Comparison of ENCODE assay signal across 8 cellular contexts in the genomic region with DNA sequence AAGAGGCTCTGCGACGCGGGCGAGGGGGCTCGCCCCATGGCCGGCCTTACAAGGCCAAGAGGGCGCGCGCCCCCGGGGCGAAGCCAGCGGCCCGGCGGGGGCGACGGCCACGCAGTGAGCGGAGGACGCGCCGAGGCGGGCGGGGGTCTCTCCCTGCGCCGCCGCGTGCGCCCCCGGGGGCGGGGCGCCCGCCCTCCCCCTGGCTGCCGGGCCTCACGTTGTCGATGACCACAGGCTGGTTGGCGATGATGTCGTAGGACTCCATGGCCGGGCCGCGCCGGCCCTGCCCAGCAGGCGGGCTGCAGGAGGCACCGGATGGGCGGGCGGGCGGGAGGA. TPM values are rescaled to one million over a fixed set of nuclear protein-coding genes. Genes with fewer than 3 reads are reported as not detected.
DNase-seq lines count a peak whose midpoint lies in the region; ATAC-seq and TF ChIP-seq lines count a peak whose summit lies in the region.

No MANE protein-coding gene starts in this region.

- no peak for DNase-seq in NT2/D1 (ENCODE audit: low read depth, low spot score)
- no peak for DNase-seq in epithelial cell of esophagus (ENCODE audit: low read depth)
- no peak for DNase-seq in psoas muscle
- DNase-seq in NCI-H187 treated with DMSO at 0.1 percent for 48 hours (lab: John Stamatoyannopoulos, UW): no peak
- no peak for DNase-seq in activated gamma-delta T cell (lab: John Stamatoyannopoulos, UW)
- no peak for DNase-seq in activated CD8-positive, alpha-beta memory T cell treated with anti-CD3 and anti-CD28 coated beads for 24 hours
- no peak for DNase-seq in activated effector memory CD4-positive, alpha-beta T cell treated with Interleukin-2 at 50 U/mL for 16 hours

- intact Hi-C loops in psoas muscle (cut with DNase I): loop anchor here (1.0 to 10.0 kb wide), 3 partner anchors 17 to 69 kb away; partner anchors contain the start of gene COX5B (in 1 of the 2)

- H3K27me3 ChIP-seq in NT2/D1 (ENCODE audit: insufficient read depth, insufficient read length) (no peaks in the 10 kb centered on the region), psoas muscle (ENCODE audit: insufficient read depth in 3 of 3, low read length in 2 of 3) (no peaks in the 10 kb centered on the region)

- 0 to 2% (median 1%) methylated on average over 8 to 46 of the region's 46 CpGs for WGBS in psoas muscle, 3 donors

- H3K36me3 ChIP-seq in NT2/D1 (ENCODE audit: insufficient read depth, insufficient read length, low read length): peaks cover 39% of the 10 kb centered on the region
- peaks cover 2 to 17% of the 10 kb centered on the region in 2 donors for H3K36me3 ChIP-seq in psoas muscle (ENCODE audit: insufficient read depth in 1 of 2, low read depth in 1 of 2)

- peak; percentile 34 for ATAC-seq in GM18520 (IDR thresholded peaks at IDR 0.05; ENCODE audit: unreplicated experiment)
- ATAC-seq in psoas muscle: no peak

- H3K4me1 ChIP-seq in NT2/D1 (ENCODE audit: insufficient read depth, insufficient read length): peaks cover 3% of the 10 kb centered on the region
- peaks cover 24% of the 10 kb centered on the region for H3K4me1 ChIP-seq in psoas muscle

- H3K9ac ChIP-seq in NT2/D1 (ENCODE audit: insufficient read length, low read depth): peak overlapping the region; percentile 81

- no peak for TF ChIP-seq CTCF in epithelial cell of esophagus (IDR thresholded peaks at IDR 0.05; ENCODE audit: insufficient read depth, low read depth, low read length, missing control alignments)
- no peak for TF ChIP-seq CTCF in psoas muscle (IDR thresholded peaks at IDR 0.05)

- H3K4me3 ChIP-seq in NT2/D1 (ENCODE audit: insufficient read length, low read depth) (peak overlapping the region; percentile 75), epithelial cell of esophagus (ENCODE audit: low read length) (peak overlapping the region; percentile 70), psoas muscle (peak overlapping the region; percentile 84)

- H3K27ac ChIP-seq in psoas muscle: peak overlapping the region; percentile 98

- H3K9me3 ChIP-seq in NT2/D1 (ENCODE audit: insufficient read depth, low read length) (no peaks in the 10 kb centered on the region), psoas muscle (no peaks in the 10 kb centered on the region)

RNA-seq across cellular contexts. Expression of gene ACTR1B, which starts 0.2 kb away (rescaled TPM):
- total RNA-seq in psoas muscle: 10 to 100 TPM; 46.1 to 65.4 (median 55.5) TPM
- polyA plus RNA-seq in psoas muscle: 10 to 100 TPM; 38.3 to 50.9 (median 47.6) TPM

RNA-seq across cellular contexts. Expression of gene C2orf92, which starts 5.9 kb away (rescaled TPM):
- total RNA-seq in psoas muscle: 1 to 10 TPM; 1.4 to 3.6 (median 2.0) TPM
- 1 to 10 TPM in 1 of 3 donors, under 1 TPM in 2; 0.89 to 3.2 (median 0.98) TPM for polyA plus RNA-seq in psoas muscle

RNA-seq across cellular contexts. Expression of gene COX5B, which starts 17.7 kb away (rescaled TPM):
- total RNA-seq in psoas muscle: 100 to 1,000 TPM; 635 to 891 (median 731) TPM
- 1,000 to 10,000 TPM in 2 of 3 donors, 100 to 1,000 TPM in 1; 795 to 1,354 (median 1,064) TPM for polyA plus RNA-seq in psoas muscle

RNA-seq across cellular contexts. Expression of gene ZAP70, which starts 49.8 kb away (rescaled TPM):
- total RNA-seq in psoas muscle: 1 to 10 TPM in 1 of 4 donors, under 1 TPM in 3; 0.48 to 1.2 (median 0.84) TPM
- polyA plus RNA-seq in psoas muscle: under 1 TPM; 0.40 to 0.94 (median 0.42) TPM
